8 cellular contexts compared by ENCODE assay signal in genomic region chr20:64083380-64084208, GRCh38. TPM values are rescaled to one million over a fixed set of nuclear protein-coding genes. Genes with fewer than 3 reads are reported as not detected.
DNase-seq lines count a peak whose midpoint lies in the region; ATAC-seq and TF ChIP-seq lines count a peak whose summit lies in the region.

No MANE protein-coding gene starts in this region.

- H3K27ac ChIP-seq in body of pancreas: no peak overlapping the region
- H3K27ac ChIP-seq in iPS DF 6.9 (ENCODE audit: low read length): no peak overlapping the region

- intact Hi-C loops in body of pancreas (cut with DNase I): no loop called here

- 1% methylated on average over 89 of the region's 108 CpGs; no CpG with 5 or more reads in 1 of the 2 donors for WGBS in body of pancreas, 2 donors
- no CpG with 5 or more reads among the region's 108 CpGs for WGBS in iPS DF 6.9 (ENCODE audit: insufficient coverage, insufficient read length)

- DNase-seq in GM03348 (ENCODE audit: low spot score) (peak; percentile 92), NCI-H146 treated with DMSO at 0.1 percent for 48 hours (lab: John Stamatoyannopoulos, UW; ENCODE audit: unreplicated experiment) (peak; percentile 78), T-helper 9 cell (peak; percentile 56), body of pancreas (peak; percentile 67 to 79 (median 74)), iPS DF 6.9 (ENCODE audit: low read depth, low spot score) (no peak)

- no peak for TF ChIP-seq POLR2A in body of pancreas (IDR thresholded peaks at IDR 0.05)

- H3K27me3 ChIP-seq in body of pancreas: peaks cover 0 to 9% of the 10 kb centered on the region in 2 donors
- peaks cover 10% of the 10 kb centered on the region; the same call in 1 of the 2 replicates for H3K27me3 ChIP-seq in iPS DF 6.9 (ENCODE audit: control insufficient read depth, insufficient read depth, low read length)
- peaks cover 43% of the 10 kb centered on the region for H3K27me3 ChIP-seq in skeletal muscle satellite cell (ENCODE audit: control insufficient read depth, insufficient read depth, low read length)

- H3K4me1 ChIP-seq in body of pancreas: peaks cover 30% of the 10 kb centered on the region
- peaks cover 2% of the 10 kb centered on the region; the same call in 1 of the 2 replicates for H3K4me1 ChIP-seq in iPS DF 6.9 (ENCODE audit: control insufficient read depth, insufficient read depth, low read length)
- H3K4me1 ChIP-seq in skeletal muscle satellite cell (ENCODE audit: control insufficient read depth, insufficient read depth, low read length): peaks cover 25% of the 10 kb centered on the region

- ATAC-seq in body of pancreas: peak; percentile 56
- ATAC-seq in HG02759 (IDR thresholded peaks at IDR 0.05; ENCODE audit: unreplicated experiment): no peak
- no peak for ATAC-seq in GM21526 (IDR thresholded peaks at IDR 0.05; ENCODE audit: low FRiP score, unreplicated experiment)

- H3K4me3 ChIP-seq in body of pancreas (peak overlapping the region; percentile 31 to 56), iPS DF 6.9 (ENCODE audit: low read length) (peak overlapping the region; percentile 35; the same call in 1 of the 2 replicates), skeletal muscle satellite cell (ENCODE audit: low read length) (peak overlapping the region; percentile 67)

- TF ChIP-seq CTCF in body of pancreas (IDR thresholded peaks at IDR 0.05): peak; percentile 34 to 64 (median 49)

- no peaks in the 10 kb centered on the region for H3K9me3 ChIP-seq in body of pancreas
- no peaks in the 10 kb centered on the region for H3K9me3 ChIP-seq in iPS DF 6.9 (ENCODE audit: control insufficient read depth, insufficient read depth, low read length)
- H3K9me3 ChIP-seq in skeletal muscle satellite cell (replicated peaks; ENCODE audit: low read length): no peaks in the 10 kb centered on the region

- H3K36me3 ChIP-seq in body of pancreas (replicated peaks in 1 of 2; ENCODE audit: insufficient read depth in 1 of 2, low read depth in 2 of 2): no peaks in the 10 kb centered on the region
- H3K36me3 ChIP-seq in iPS DF 6.9 (ENCODE audit: control insufficient read depth, insufficient read depth, low read length): no peaks in the 10 kb centered on the region
- H3K36me3 ChIP-seq in skeletal muscle satellite cell (ENCODE audit: insufficient read depth, low read length): no peaks in the 10 kb centered on the region

- peak overlapping the region; percentile 86 for H3K4me2 ChIP-seq in skeletal muscle satellite cell (ENCODE audit: low read length)

- no peak overlapping the region for H3K9ac ChIP-seq in skeletal muscle satellite cell (ENCODE audit: low read depth, low read length)

RNA-seq across cellular contexts. Expression of gene LKAAEAR1, which starts 0.6 kb away (rescaled TPM):
- 1 to 10 TPM in 1 of 2 donors, not detected in 1; 3.9 TPM for total RNA-seq in body of pancreas
- total RNA-seq in skeletal muscle satellite cell (2012; rRNA removed): not detected in 2 replicates

RNA-seq across cellular contexts. Expression of gene OPRL1, which starts 3.7 kb away (rescaled TPM):
- 1 to 10 TPM; 1.0 to 2.6 TPM for total RNA-seq in body of pancreas
- total RNA-seq in skeletal muscle satellite cell (2012; rRNA removed): 0.22 and 0.51 TPM in 2 replicates

RNA-seq across cellular contexts. Expression of gene RGS19, which starts 4.3 kb away (rescaled TPM):
- total RNA-seq in body of pancreas: 10 to 100 TPM in 1 of 2 donors, 1 to 10 TPM in 1; 9.1 to 14.5 TPM
- 5.8 and 12.5 TPM in 2 replicates for total RNA-seq in skeletal muscle satellite cell (2012; rRNA removed)

RNA-seq across cellular contexts. Expression of gene TCEA2, which starts 20.6 kb away (rescaled TPM):
- 10 to 100 TPM; 16.6 to 17.5 TPM for total RNA-seq in body of pancreas
- total RNA-seq in skeletal muscle satellite cell (2012; rRNA removed): 8.9 and 13.3 TPM in 2 replicates

RNA-seq across cellular contexts. Expression of gene NPBWR2, which starts 23.8 kb away (rescaled TPM):
- total RNA-seq in body of pancreas: not detected
- not detected in 2 replicates for total RNA-seq in skeletal muscle satellite cell (2012; rRNA removed)
